12 cellular contexts compared by ENCODE assay signal in genomic region chr18:48153641-48154481, GRCh38.
DNase-seq lines count a peak whose midpoint lies in the region; FAIRE-seq and TF ChIP-seq lines count a peak whose summit lies in the region.
"Had no signal": no experiment of that assay in that cellular context is flagged by ENCODE, and none has a peak within 500 bp of the region (broad histone marks: within the 10 kb centered on the region; RNA-seq: fewer than 3 reads in every experiment).

No MANE protein-coding gene starts in this region.

- H3K9ac ChIP-seq in endodermal cell (ENCODE audit: extremely low read depth, low read length, poor library complexity, severe bottlenecking), result no peak overlapping the region
- no peak overlapping the region for H3K9ac ChIP-seq in liver (ENCODE audit: low read depth in 1 of 2, low read length in 2 of 2)

- no peaks in the 10 kb centered on the region for H3K27me3 Mint-ChIP-seq in activated CD4-positive, alpha-beta memory T cell treated with anti-CD3 and anti-CD28 coated beads for 36 hours
- peaks cover 45% of the 10 kb centered on the region for H3K27me3 Mint-ChIP-seq in activated CD4-positive, alpha-beta memory T cell treated with anti-CD3 and anti-CD28 coated beads, Interleukin-2, amount 10 ng/mL, durations not matched to agents 7 days and 5 days
- peaks cover 29% of the 10 kb centered on the region for H3K27me3 Mint-ChIP-seq in endodermal cell (ENCODE audit: insufficient read depth)

- FAIRE-seq in urothelium cell line (lab: Jason Lieb, UNC), result no peak

- TF ChIP-seq RAD21 in liver (IDR thresholded peaks at IDR 0.05), result peak in 1 of 2 donors; percentile 56

- H3K4me1 Mint-ChIP-seq in activated CD4-positive, alpha-beta memory T cell treated with anti-CD3 and anti-CD28 coated beads for 36 hours (ENCODE audit: low read depth), result no peaks in the 10 kb centered on the region
- H3K4me1 Mint-ChIP-seq in activated CD4-positive, alpha-beta memory T cell treated with anti-CD3 and anti-CD28 coated beads, Interleukin-2, amount 10 ng/mL, durations not matched to agents 7 days and 5 days, result peaks cover 4% of the 10 kb centered on the region
- no peaks in the 10 kb centered on the region for H3K4me1 Mint-ChIP-seq in endodermal cell

- H3K27ac Mint-ChIP-seq in activated CD4-positive, alpha-beta memory T cell treated with anti-CD3 and anti-CD28 coated beads for 36 hours, result no peak overlapping the region
- no peak overlapping the region for H3K27ac Mint-ChIP-seq in activated CD4-positive, alpha-beta memory T cell treated with anti-CD3 and anti-CD28 coated beads, Interleukin-2, amount 10 ng/mL, durations not matched to agents 7 days and 5 days
- H3K27ac Mint-ChIP-seq in endodermal cell, result no peak overlapping the region

- no peaks in the 10 kb centered on the region for H3K9me3 Mint-ChIP-seq in activated CD4-positive, alpha-beta memory T cell treated with anti-CD3 and anti-CD28 coated beads for 36 hours
- no peaks in the 10 kb centered on the region for H3K9me3 Mint-ChIP-seq in activated CD4-positive, alpha-beta memory T cell treated with anti-CD3 and anti-CD28 coated beads, Interleukin-2, amount 10 ng/mL, durations not matched to agents 7 days and 5 days
- no peaks in the 10 kb centered on the region for H3K9me3 Mint-ChIP-seq in endodermal cell

- no peak overlapping the region for H3K4me3 ChIP-seq in endodermal cell (ENCODE audit: low read length)
- H3K4me3 ChIP-seq in liver (ENCODE audit: low read depth in 1 of 3, low read length in 3 of 3), result no peak overlapping the region
- H3K4me3 ChIP-seq: SJSA1 had no signal

- H3K4me3 Mint-ChIP-seq in activated CD4-positive, alpha-beta memory T cell treated with anti-CD3 and anti-CD28 coated beads for 36 hours, result no peak overlapping the region
- no peak overlapping the region for H3K4me3 Mint-ChIP-seq in activated CD4-positive, alpha-beta memory T cell treated with anti-CD3 and anti-CD28 coated beads, Interleukin-2, amount 10 ng/mL, durations not matched to agents 7 days and 5 days
- no peak overlapping the region for H3K4me3 Mint-ChIP-seq in endodermal cell

- H3K36me3 Mint-ChIP-seq in activated CD4-positive, alpha-beta memory T cell treated with anti-CD3 and anti-CD28 coated beads for 36 hours, result no peaks in the 10 kb centered on the region
- no peaks in the 10 kb centered on the region for H3K36me3 Mint-ChIP-seq in activated CD4-positive, alpha-beta memory T cell treated with anti-CD3 and anti-CD28 coated beads, Interleukin-2, amount 10 ng/mL, durations not matched to agents 7 days and 5 days (ENCODE audit: low read depth)
- no peaks in the 10 kb centered on the region for H3K36me3 Mint-ChIP-seq in endodermal cell (ENCODE audit: low read depth)

- 89 to 94% methylated on average over 7 of the region's 7 CpGs for WGBS in endodermal cell (ENCODE audit: insufficient coverage in 1 of 2, insufficient read length in 1 of 2), 2 experiments
- WGBS in liver, result 42% methylated on average over 7 of the region's 7 CpGs

- no peak overlapping the region for H3K27ac ChIP-seq in endodermal cell (ENCODE audit: low read depth, low read length)
- H3K27ac ChIP-seq in liver (ENCODE audit: low read depth in 1 of 2, low read length in 2 of 2), result peak overlapping the region; percentile 55 to 92
- H3K27ac ChIP-seq: 22Rv1, SJSA1 had no signal

- CTCF ChIA-PET in activated CD4-positive, alpha-beta memory T cell treated with anti-CD3 and anti-CD28 coated beads for 36 hours (lab: Charles Lee), result interaction anchor here (1.1 kb wide), 1 partner anchor 292 kb away, joined by 3 read pairs; no protein-coding TSS in a partner anchor
- CTCF ChIA-PET in activated CD4-positive, alpha-beta memory T cell treated with anti-CD3 and anti-CD28 coated beads, Interleukin-2, amount 10 ng/mL, durations not matched to agents 7 days and 5 days (lab: Charles Lee), result no interaction called here

- TF ChIP-seq CTCF in endodermal cell (conservative IDR thresholded peaks at IDR 0.05) (no peak), liver (IDR thresholded peaks at IDR 0.05; ENCODE audit: low read depth, low read length, missing input control) (no peak)

- H3K27me3 ChIP-seq in endodermal cell (ENCODE audit: control insufficient read depth, insufficient read depth, low read length, poor library complexity, severe bottlenecking) (peaks cover 4% of the 10 kb centered on the region), liver (ENCODE audit: control insufficient read depth in 4 of 4, insufficient read depth in 4 of 4, low read length in 3 of 4) (no peaks in the 10 kb centered on the region)
- H3K27me3 ChIP-seq: SJSA1 had no signal

- peak; percentile 6 for DNase-seq in activated CD4-positive, alpha-beta memory T cell treated with anti-CD3 and anti-CD28 coated beads for 36 hours
- no peak for DNase-seq in activated CD4-positive, alpha-beta memory T cell treated with anti-CD3 and anti-CD28 coated beads, Interleukin-2, amount 10 ng/mL, durations not matched to agents 7 days and 5 days
- DNase-seq in endodermal cell, result peak; percentile 35
- DNase-seq in urothelium cell line (ENCODE audit: low spot score), result peak; percentile 29
- no peak for DNase-seq in activated CD4-positive, alpha-beta T cell treated with anti-CD3 and anti-CD28 coated beads for 48 hours
- no peak for DNase-seq in mucosa of gallbladder (ENCODE audit: low spot score)
- DNase-seq in RPMI8226, result no peak
- DNase-seq: activated CD4-positive, CD25-positive, alpha-beta regulatory T cell; IMR-90 had no signal

- no peaks in the 10 kb centered on the region for H3K36me3 ChIP-seq in endodermal cell (ENCODE audit: control insufficient read depth, insufficient read depth, low read length)
- H3K36me3 ChIP-seq in liver (ENCODE audit: control insufficient read depth in 4 of 4, insufficient read depth in 3 of 4, low read depth in 1 of 4, low read length in 3 of 4), result no peaks in the 10 kb centered on the region
- H3K36me3 ChIP-seq: SJSA1 had no signal

- POLR2A ChIA-PET in activated CD4-positive, alpha-beta memory T cell treated with anti-CD3 and anti-CD28 coated beads for 36 hours (lab: Charles Lee), result no interaction called here
- POLR2A ChIA-PET in activated CD4-positive, alpha-beta memory T cell treated with anti-CD3 and anti-CD28 coated beads, Interleukin-2, amount 10 ng/mL, durations not matched to agents 7 days and 5 days (lab: Charles Lee), result interaction anchor here (1.0 kb wide), 1 partner anchor 11 kb away, joined by 3 read pairs; no protein-coding TSS in a partner anchor

- H3K9me3 ChIP-seq in endodermal cell (ENCODE audit: control insufficient read depth, low read length) (no peaks in the 10 kb centered on the region), liver (ENCODE audit: control insufficient read depth in 4 of 4, low read length in 3 of 4) (no peaks in the 10 kb centered on the region)
- H3K9me3 ChIP-seq: SJSA1 had no signal

- H3K4me1 ChIP-seq in endodermal cell (ENCODE audit: control insufficient read depth, insufficient read depth, low read length) (no peaks in the 10 kb centered on the region), liver (ENCODE audit: control insufficient read depth in 4 of 4, insufficient read depth in 4 of 4, low read length in 3 of 4) (peaks cover 10 to 32% (median 23%) of the 10 kb centered on the region in 4 donors)

- intact Hi-C loops in activated CD4-positive, alpha-beta memory T cell treated with anti-CD3 and anti-CD28 coated beads for 36 hours (cut with micrococcal nuclease), result no loop called here

TF ChIP-seq in liver, 16 proteins besides CTCF, POLR2A, EP300 and RAD21 (continues in another document):
- TF ChIP-seq SP1 (IDR thresholded peaks at IDR 0.05) (peak; percentile 99), YY1 (IDR thresholded peaks at IDR 0.05) (peak; percentile 89), RXRA (IDR thresholded peaks at IDR 0.05) (peak; percentile 95 to 96), TAF1 (conservative IDR thresholded peaks at IDR 0.05) (peak; percentile 55), NR2F2 (IDR thresholded peaks at IDR 0.05) (peak; percentile 88), HNF4G (IDR thresholded peaks at IDR 0.05) (peak; percentile 94), FOXA1 (IDR thresholded peaks at IDR 0.05) (peak; percentile 6), FOXA2 (IDR thresholded peaks at IDR 0.05) (peak; percentile 65), EGR1 (IDR thresholded peaks at IDR 0.05; ENCODE audit: low read depth in 2 of 2) (peak in 1 of 2 donors; percentile 54), HNF4A (conservative IDR thresholded peaks at IDR 0.05) (peak; percentile 97 to 98), ZBTB33 (IDR thresholded peaks at IDR 0.05) (peak; percentile 75)
- TF ChIP-seq, protein P1, sequence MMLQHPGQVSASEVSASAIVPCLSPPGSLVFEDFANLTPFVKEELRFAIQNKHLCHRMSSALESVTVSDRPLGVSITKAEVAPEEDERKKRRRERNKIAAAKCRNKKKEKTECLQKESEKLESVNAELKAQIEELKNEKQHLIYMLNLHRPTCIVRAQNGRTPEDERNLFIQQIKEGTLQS (IDR thresholded peaks at IDR 0.05), result peak; percentile 54
- TF ChIP-seq, protein P2, sequence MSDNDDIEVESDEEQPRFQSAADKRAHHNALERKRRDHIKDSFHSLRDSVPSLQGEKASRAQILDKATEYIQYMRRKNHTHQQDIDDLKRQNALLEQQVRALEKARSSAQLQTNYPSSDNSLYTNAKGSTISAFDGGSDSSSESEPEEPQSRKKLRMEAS (IDR thresholded peaks at IDR 0.05), result peak; percentile 92

Comparison
In these comparisons a context has a peak if more than half of its experiments do, and no peak if none do; other contexts are left out.
1. DNase-seq: peak in activated CD4-positive, alpha-beta memory T cell treated with anti-CD3 and anti-CD28 coated beads for 36 hours (single experiment), endodermal cell (single experiment) and urothelium cell line (single experiment); none in activated CD4-positive, alpha-beta memory T cell treated with anti-CD3 and anti-CD28 coated beads, Interleukin-2, amount 10 ng/mL, durations not matched to agents 7 days and 5 days (single experiment), activated CD4-positive, alpha-beta T cell treated with anti-CD3 and anti-CD28 coated beads for 48 hours (single experiment), mucosa of gallbladder (single experiment) and RPMI8226 (single experiment).